In the genomic region with DNA sequence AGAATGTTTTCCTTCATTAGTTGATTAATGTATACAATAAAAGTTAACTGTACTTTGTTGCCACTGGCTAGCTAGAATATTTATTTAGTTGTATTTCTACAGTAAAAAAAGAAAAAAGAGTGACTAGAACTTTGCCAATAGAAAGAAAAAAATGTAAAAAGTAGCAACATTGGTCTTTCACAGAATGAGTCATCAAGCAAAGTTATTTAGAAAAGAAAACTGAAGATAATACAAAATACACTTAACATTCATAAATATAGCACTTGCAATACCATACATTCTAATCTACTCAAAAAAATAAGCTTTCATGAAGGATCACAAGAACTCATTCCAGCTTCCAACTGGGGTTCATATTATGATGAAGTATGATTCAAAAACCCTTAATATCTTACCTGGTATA, we compare ENCODE assay signal across 14 cellular contexts.
"Had no signal": no experiment of that assay in that cellular context is flagged by ENCODE, and none has a peak within 500 bp of the region (broad histone marks: within the 10 kb centered on the region; RNA-seq: fewer than 3 reads in every experiment).

No MANE protein-coding gene starts in this region.

- H2AFZ ChIP-seq: hepatocyte had no signal

- H3K27ac ChIP-seq: esophagus squamous epithelium, gastroesophageal sphincter, hepatocyte, lower lobe of right lung, right lobe of liver, spleen had no signal

- ATAC-seq: gastroesophageal sphincter; lower lobe of right lung; naive thymus-derived CD8-positive, alpha-beta T cell; right lobe of liver; stimulated activated naive B cell treated with anti-CD40 and anti-IgM and Interleukin-4, amounts not matched to agents 10 μg/mL and 1 μg/mL and 100 μg/mL, for 72 hours; T-helper 17 cell; WTC11 had no signal

- H3K79me2 ChIP-seq: hepatocyte had no signal

- H3K4me1 ChIP-seq: esophagus squamous epithelium, gastroesophageal sphincter, lower lobe of right lung, right lobe of liver, spleen had no signal

- H3K4me3 ChIP-seq: esophagus squamous epithelium, gastroesophageal sphincter, hepatocyte, lower lobe of right lung, right lobe of liver, spleen had no signal

- H3K27me3 ChIP-seq: esophagus squamous epithelium, gastroesophageal sphincter, hepatocyte, right lobe of liver, spleen had no signal

- DNase-seq: activated CD4-positive, alpha-beta T cell treated with anti-CD3 and anti-CD28 coated beads, Interleukin-2, amount 50 U/mL, for 1 hour; activated naive CD4-positive, alpha-beta T cell treated with anti-CD3 and anti-CD28 coated beads, Interleukin-2, amount 10 ng/mL, durations not matched to agents 7 days and 5 days; amygdala; esophagus squamous epithelium; lower lobe of right lung; naive thymus-derived CD8-positive, alpha-beta T cell; right lobe of liver; spleen; stimulated activated CD4-positive, alpha-beta T cell treated with anti-CD3 and anti-CD28 coated beads, Interleukin-1b, Interleukin-23, amount 100 ng/mL, for 48 hours; stimulated activated naive B cell treated with anti-CD40 and anti-IgM and Interleukin-4, amounts not matched to agents 10 μg/mL and 1 μg/mL and 100 μg/mL, for 72 hours; T-helper 17 cell had no signal
